12 cellular contexts compared by ENCODE assay signal in genomic region chr1:43688594-43689000, GRCh38. TPM values are rescaled to one million over a fixed set of nuclear protein-coding genes. Genes with fewer than 3 reads are reported as not detected.
A peak's percentile ranks its signal among the peaks of the same experiment; 100 is the strongest.
DNase-seq lines count a peak whose midpoint lies in the region; ATAC-seq, FAIRE-seq and TF ChIP-seq lines count a peak whose summit lies in the region.
"Had no signal": no experiment of that assay in that cellular context is flagged by ENCODE, and none has a peak within 500 bp of the region (broad histone marks: within the 10 kb centered on the region; RNA-seq: fewer than 3 reads in every experiment).

No MANE protein-coding gene starts in this region.

- no peak for TF ChIP-seq POLR2A in suprapubic skin (IDR thresholded peaks at IDR 0.05)

- intact Hi-C loops in dendritic cell treated with granulocyte-macrophage colony-stimulating factor and Interleukin-4, amounts not matched to agents 40 ng/mL and 50 ng/mL, for 4 days (cut with micrococcal nuclease), result no loop called here

- peak overlapping the region; percentile 10 for H3K4me2 ChIP-seq in osteoblast (ENCODE audit: insufficient read depth, low read length)

- H3K4me3 ChIP-seq in osteoblast (ENCODE audit: insufficient read depth, low read length) (no peak overlapping the region), suprapubic skin (no peak overlapping the region)

- no peaks in the 10 kb centered on the region for H3K27me3 Mint-ChIP-seq in dendritic cell treated with granulocyte-macrophage colony-stimulating factor and Interleukin-4, amounts not matched to agents 40 ng/mL and 50 ng/mL, for 4 days
- H3K27me3 Mint-ChIP-seq: progenitor cell of endocrine pancreas had no signal

- FAIRE-seq in RCC 7860 (lab: Jason Lieb, UNC), result no peak
- FAIRE-seq: endometrium had no signal

- H3K4me1 ChIP-seq in osteoblast (ENCODE audit: insufficient read depth, low read length) (peaks cover 26% of the 10 kb centered on the region), suprapubic skin (no peaks in the 10 kb centered on the region)

- no peaks in the 10 kb centered on the region for H3K27me3 ChIP-seq in osteoblast (ENCODE audit: insufficient read depth, low read length)
- no peaks in the 10 kb centered on the region for H3K27me3 ChIP-seq in suprapubic skin

- H3K27ac Mint-ChIP-seq in dendritic cell treated with granulocyte-macrophage colony-stimulating factor and Interleukin-4, amounts not matched to agents 40 ng/mL and 50 ng/mL, for 4 days, result peak overlapping the region; percentile 48
- H3K27ac Mint-ChIP-seq: progenitor cell of endocrine pancreas had no signal

- H3K9me3 Mint-ChIP-seq in dendritic cell treated with granulocyte-macrophage colony-stimulating factor and Interleukin-4, amounts not matched to agents 40 ng/mL and 50 ng/mL, for 4 days, result no peaks in the 10 kb centered on the region

- H3K36me3 Mint-ChIP-seq in dendritic cell treated with granulocyte-macrophage colony-stimulating factor and Interleukin-4, amounts not matched to agents 40 ng/mL and 50 ng/mL, for 4 days (ENCODE audit: low read depth), result no peaks in the 10 kb centered on the region

- no peak overlapping the region for H2AFZ ChIP-seq in osteoblast (ENCODE audit: low read length)

- DNase-seq in GOT3 (lab: John Stamatoyannopoulos, UW), result peak; percentile 23
- peak; percentile 33 for DNase-seq in RCC 7860 (ENCODE audit: low spot score)
- DNase-seq in osteoblast (ENCODE audit: insufficient read length, low spot score, missing footprints), result peak; percentile 92
- no peak for DNase-seq in suprapubic skin (ENCODE audit: low spot score in 2 of 2)
- DNase-seq: activated T-cell treated with anti-CD3 and anti-CD28 coated beads for 4 hours, GF-D8, left colon had no signal

- ATAC-seq in GM21529 (IDR thresholded peaks at IDR 0.05; ENCODE audit: unreplicated experiment) (no peak), HG03135 (IDR thresholded peaks at IDR 0.05; ENCODE audit: unreplicated experiment) (no peak)
- ATAC-seq: left colon had no signal

- peaks cover 6% of the 10 kb centered on the region for H3K79me2 ChIP-seq in osteoblast (ENCODE audit: insufficient read depth, low read length)

- TF ChIP-seq CTCF in osteoblast (IDR thresholded peaks at IDR 0.05; ENCODE audit: extremely low read depth, low read depth, low read length) (no peak), suprapubic skin (IDR thresholded peaks at IDR 0.05) (no peak)

- no peak for TF ChIP-seq EP300 in suprapubic skin (IDR thresholded peaks at IDR 0.05)

- H3K27ac ChIP-seq in osteoblast (ENCODE audit: low read depth, low read length) (peak overlapping the region; percentile 60), suprapubic skin (no peak overlapping the region)

- H3K9me3 ChIP-seq in osteoblast (ENCODE audit: low read depth, low read length) (no peaks in the 10 kb centered on the region), suprapubic skin (no peaks in the 10 kb centered on the region)

- H3K4me1 Mint-ChIP-seq in dendritic cell treated with granulocyte-macrophage colony-stimulating factor and Interleukin-4, amounts not matched to agents 40 ng/mL and 50 ng/mL, for 4 days (ENCODE audit: low read depth), result peaks cover 8% of the 10 kb centered on the region

- H4K20me1 ChIP-seq in osteoblast (ENCODE audit: insufficient read depth, low read length), result peaks cover 39% of the 10 kb centered on the region

- H3K36me3 ChIP-seq in osteoblast (ENCODE audit: insufficient read depth, low read length) (peaks cover 87% of the 10 kb centered on the region), suprapubic skin (peaks cover 100% of the 10 kb centered on the region)

- WGBS in suprapubic skin, result 44% methylated on average over 2 of the region's 2 CpGs

- H3K4me3 Mint-ChIP-seq in dendritic cell treated with granulocyte-macrophage colony-stimulating factor and Interleukin-4, amounts not matched to agents 40 ng/mL and 50 ng/mL, for 4 days, result no peak overlapping the region

RNA-seq across cellular contexts. Expression of gene ST3GAL3, which starts 18.7 kb away (rescaled TPM):
- total RNA-seq in osteoblast, result 18.0 and 18.5 TPM in 2 replicates
- total RNA-seq in suprapubic skin, result 10 to 100 TPM in 2 of 4 donors, 1 to 10 TPM in 2; 6.3 to 21.0 (median 9.9) TPM

RNA-seq across cellular contexts. Expression of gene KDM4A, which starts 38.6 kb away (rescaled TPM):
- total RNA-seq in osteoblast, result 47.0 and 47.4 TPM in 2 replicates
- 10 to 100 TPM; 32.4 to 61.0 (median 45.1) TPM for total RNA-seq in suprapubic skin

Comparison
In these comparisons a context has a peak if more than half of its experiments do, and no peak if none do; other contexts are left out.
1. DNase-seq: peak in GOT3 (single experiment), RCC 7860 (single experiment) and osteoblast (single experiment); none in suprapubic skin (0 of 2).